ENCODE assay signal across 9 cellular contexts in the genomic region with DNA sequence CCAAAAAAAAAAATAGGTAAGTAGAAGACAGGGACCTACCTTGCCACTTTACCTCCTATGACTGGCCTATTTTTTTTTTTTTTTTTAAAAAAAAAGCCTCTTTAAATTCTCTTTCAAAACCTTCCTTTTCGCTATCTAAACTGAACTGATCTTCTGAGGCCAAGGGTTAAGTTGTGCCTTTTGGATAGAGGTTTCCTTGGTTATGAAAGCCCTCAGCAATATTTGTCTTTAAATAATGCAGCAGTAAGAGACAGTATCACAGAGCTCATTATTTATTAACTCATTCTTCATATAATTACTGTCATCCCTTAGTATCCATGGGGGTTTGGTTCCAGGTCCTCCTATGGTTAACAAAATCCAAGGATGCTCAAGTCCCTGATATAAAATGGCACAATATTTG. TPM values are rescaled to one million over a fixed set of nuclear protein-coding genes. Genes with fewer than 3 reads are reported as not detected.
"Had no signal": no experiment of that assay in that cellular context is flagged by ENCODE, and none has a peak within 500 bp of the region (broad histone marks: within the 10 kb centered on the region; RNA-seq: fewer than 3 reads in every experiment).

No MANE protein-coding gene starts in this region.

- DNase-seq: GDM1, GF-D8 had no signal

- ATAC-seq: GM12878 had no signal

- FAIRE-seq: G401.6, GM12878, GM12891, GM12892, GM18507, GM19239 had no signal

- H3K4me3 ChIP-seq: GM12878 had no signal

RNA-seq across cellular contexts. Expression of a gene that starts 49.0 kb away (rescaled TPM):
- total RNA-seq: G401 had no signal
